In the genomic region with DNA sequence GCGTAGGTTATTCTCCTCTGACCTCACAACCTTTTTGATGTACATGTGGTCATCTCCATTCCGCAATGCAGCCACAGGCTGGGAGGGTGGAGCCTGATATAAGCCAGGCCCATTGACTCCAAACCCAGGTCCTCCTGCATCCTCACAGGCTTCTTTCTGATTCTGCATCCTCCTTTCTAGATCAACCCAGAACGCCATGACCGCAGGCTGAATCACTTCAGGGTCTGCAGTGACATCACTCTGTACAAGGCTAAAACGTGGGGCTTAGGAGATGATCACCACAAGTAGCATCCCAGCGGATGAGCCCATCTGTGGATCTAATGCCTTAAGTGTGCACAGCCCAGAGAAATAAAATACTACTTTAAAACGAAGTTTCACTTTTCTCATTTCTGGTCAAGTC, we compare ENCODE assay signal across 25 cellular contexts. TPM values are rescaled to one million over a fixed set of nuclear protein-coding genes. Genes with fewer than 3 reads are reported as not detected.
"Had no signal": no experiment of that assay in that cellular context is flagged by ENCODE, and none has a peak within 500 bp of the region (broad histone marks: within the 10 kb centered on the region; RNA-seq: fewer than 3 reads in every experiment).

No MANE protein-coding gene starts in this region.

- H3K27me3 ChIP-seq: neural progenitor cell, right lobe of liver, tibial nerve, upper lobe of left lung, uterus had no signal

- DNase-seq: effector CD8-positive, alpha-beta T cell; endodermal cell; foreskin melanocyte; glutamatergic neuron; heart right ventricle; hippocampal formation; left cardiac atrium; left lung; mesenchymal stem cell; midbrain; naive thymus-derived CD4-positive, alpha-beta T cell; right lobe of liver; small intestine; stimulated activated CD4-positive, alpha-beta T cell treated with anti-CD3 and anti-CD28 coated beads, Interleukin-15, amount 100 ng/mL, for 24 hours; stimulated activated CD4-positive, alpha-beta T cell treated with anti-CD3 and anti-CD28 coated beads, Interleukin-2, amount 100 ng/mL, for 48 hours; stimulated activated naive B cell treated with anti-CD40 and anti-IgM and Interleukin-4, amounts not matched to agents 10 μg/mL and 1 μg/mL and 100 μg/mL, for 72 hours; upper lobe of left lung; uterus had no signal

- H3K27ac ChIP-seq: esophagus muscularis mucosa, heart right ventricle, left lung, neural progenitor cell, parathyroid adenoma, right lobe of liver, thoracic aorta, tibial nerve, upper lobe of left lung, uterus had no signal

- H3K79me2 ChIP-seq: parathyroid adenoma had no signal

- H3K4me1 ChIP-seq: esophagus muscularis mucosa, heart right ventricle, left lung, neural progenitor cell, parathyroid adenoma, right lobe of liver, tibial nerve, upper lobe of left lung, uterus had no signal

- H3K9ac ChIP-seq: neural progenitor cell, parathyroid adenoma had no signal

- H3K4me2 ChIP-seq: neural progenitor cell had no signal

- FAIRE-seq: endothelial cell of umbilical vein, islet of Langerhans, small intestine had no signal

- H2AFZ ChIP-seq: neural progenitor cell, parathyroid adenoma had no signal

- H3K9me3 ChIP-seq: esophagus muscularis mucosa, heart right ventricle, left lung, right lobe of liver, thoracic aorta, tibial nerve, upper lobe of left lung, uterus had no signal

- H3K36me3 ChIP-seq: esophagus muscularis mucosa, heart right ventricle, left lung, neural progenitor cell, right lobe of liver, thoracic aorta, tibial nerve, upper lobe of left lung, uterus had no signal

- H3K4me3 ChIP-seq: esophagus muscularis mucosa, heart right ventricle, left lung, neural progenitor cell, right lobe of liver, thoracic aorta, tibial nerve, upper lobe of left lung, uterus had no signal

- ATAC-seq: heart right ventricle; left cardiac atrium; left lung; naive thymus-derived CD4-positive, alpha-beta T cell; right lobe of liver; stimulated activated naive B cell treated with anti-CD40 and anti-IgM and Interleukin-4, amounts not matched to agents 10 μg/mL and 1 μg/mL and 100 μg/mL, for 72 hours had no signal

RNA-seq across cellular contexts. Expression of gene CFAP57, which starts 16.1 kb away (rescaled TPM):
- total RNA-seq: esophagus muscularis mucosa, right lobe of liver had no signal
- polyA plus RNA-seq: naive thymus-derived CD4-positive, alpha-beta T cell had no signal
